16 cellular contexts compared by ENCODE assay signal in genomic region chr13:31773538-31773937, GRCh38. TPM values are rescaled to one million over a fixed set of nuclear protein-coding genes. Genes with fewer than 3 reads are reported as not detected.
DNase-seq lines count a peak whose midpoint lies in the region; ATAC-seq, FAIRE-seq and TF ChIP-seq lines count a peak whose summit lies in the region.
"Had no signal": no experiment of that assay in that cellular context is flagged by ENCODE, and none has a peak within 500 bp of the region (broad histone marks: within the 10 kb centered on the region; RNA-seq: fewer than 3 reads in every experiment).

No MANE protein-coding gene starts in this region.

- no peaks in the 10 kb centered on the region for H3K27me3 ChIP-seq in SK-N-SH (ENCODE audit: insufficient read depth)
- peaks cover 5 to 8% of the 10 kb centered on the region in 2 experiments for H3K27me3 ChIP-seq in endothelial cell of umbilical vein (ENCODE audit: control insufficient read depth in 2 of 2, insufficient read depth in 2 of 2, low read length in 2 of 2)
- peaks cover 10% of the 10 kb centered on the region; the same call in 1 of the 2 replicates for H3K27me3 ChIP-seq in PC-9 (ENCODE audit: insufficient read depth, low read depth)
- no peaks in the 10 kb centered on the region for H3K27me3 ChIP-seq in aorta (ENCODE audit: control insufficient read depth in 1 of 2, insufficient read depth in 2 of 2, low read length in 1 of 2)
- H3K27me3 ChIP-seq: upper lobe of left lung had no signal

- dilution Hi-C loops in endothelial cell of umbilical vein (cut with MboI; ENCODE audit: extremely low pct_ligation_motif_present, low sequenced_read_pairs), result no loop called here

- peaks cover 0 to 7% of the 10 kb centered on the region in 2 experiments; a peak in 2 of 4 replicates for H3K4me1 ChIP-seq in SK-N-SH (ENCODE audit: control insufficient read depth in 1 of 2, insufficient read depth in 2 of 2, low read depth in 1 of 2, low read length in 1 of 2)
- peaks cover 15% of the 10 kb centered on the region for H3K4me1 ChIP-seq in endothelial cell of umbilical vein (ENCODE audit: control insufficient read depth, extremely low read depth, insufficient read depth, low read length)
- H3K4me1 ChIP-seq in PC-9 (replicated peaks; ENCODE audit: insufficient read depth), result no peaks in the 10 kb centered on the region
- H3K4me1 ChIP-seq in aorta (ENCODE audit: control insufficient read depth in 1 of 2, insufficient read depth in 2 of 2, low read length in 2 of 2), result peaks cover 6% of the 10 kb centered on the region in 2 donors

- TF ChIP-seq EP300 in SK-N-SH (IDR thresholded peaks at IDR 0.05; ENCODE audit: borderline replicate concordance in 1 of 2, low read depth in 1 of 2, low read length in 1 of 2), result no peak

- no peaks in the 10 kb centered on the region for H3K79me2 ChIP-seq in SK-N-SH (ENCODE audit: insufficient read depth)
- no peaks in the 10 kb centered on the region for H3K79me2 ChIP-seq in endothelial cell of umbilical vein (ENCODE audit: control insufficient read depth, insufficient read depth, low read length)
- no peaks in the 10 kb centered on the region for H3K79me2 ChIP-seq in PC-9 (ENCODE audit: low read depth)

- H3F3A ChIP-seq in SK-N-SH (replicated peaks; ENCODE audit: insufficient read depth) (peaks cover 17% of the 10 kb centered on the region), PC-9 (ENCODE audit: insufficient read depth, low read depth) (no peaks in the 10 kb centered on the region)

- H3K4me2 ChIP-seq in SK-N-SH (peak overlapping the region; percentile 66), endothelial cell of umbilical vein (ENCODE audit: insufficient read depth, low read length) (peak overlapping the region; percentile 83), PC-9 (no peak overlapping the region)
- H3K4me2 ChIP-seq: KMS-11 had no signal

- no peaks in the 10 kb centered on the region for H4K20me1 ChIP-seq in SK-N-SH (ENCODE audit: insufficient read depth)
- no peaks in the 10 kb centered on the region for H4K20me1 ChIP-seq in endothelial cell of umbilical vein (replicated peaks; ENCODE audit: control insufficient read depth, extremely low read depth, insufficient read depth, low read length)
- no peaks in the 10 kb centered on the region for H4K20me1 ChIP-seq in PC-9 (ENCODE audit: insufficient read depth)

- BruUV-seq in endothelial cell of umbilical vein (replicated peaks; lab: Mats Ljungman, UMichigan) (no TSS peak), PC-9 (replicated peaks; lab: Mats Ljungman, UMichigan) (no TSS peak)

- no peaks in the 10 kb centered on the region for H3K9me3 ChIP-seq in SK-N-SH
- H3K9me3 ChIP-seq in endothelial cell of umbilical vein (replicated peaks; ENCODE audit: control insufficient read depth, insufficient read depth, low read length), result no peaks in the 10 kb centered on the region
- H3K9me3 ChIP-seq in PC-9 (ENCODE audit: insufficient read depth, low read depth), result no peaks in the 10 kb centered on the region
- no peaks in the 10 kb centered on the region for H3K9me3 ChIP-seq in aorta (ENCODE audit: control insufficient read depth, low read length)
- H3K9me3 ChIP-seq: upper lobe of left lung had no signal

- no peak for TF ChIP-seq POLR2A in endothelial cell of umbilical vein (IDR thresholded peaks at IDR 0.05; ENCODE audit: low read depth, low read length)

- POLR2A ChIA-PET in activated CD4-positive, alpha-beta T cell treated with anti-CD3 and anti-CD28 coated beads, Interleukin-2, amount 10 ng/mL, durations not matched to agents 7 days and 5 days (lab: Charles Lee), result no interaction called here
- POLR2A ChIA-PET in SK-N-SH (lab: Yijun Ruan, JAX) (no interaction called here), endothelial cell of umbilical vein (lab: Charles Lee) (no interaction called here), PC-9 (lab: Charles Lee; ENCODE audit: unreplicated experiment) (no interaction called here)

- CTCF ChIA-PET in activated CD4-positive, alpha-beta T cell treated with anti-CD3 and anti-CD28 coated beads, Interleukin-2, amount 10 ng/mL, durations not matched to agents 7 days and 5 days (lab: Charles Lee), result no interaction called here
- CTCF ChIA-PET in SK-N-SH (lab: Yijun Ruan, JAX) (interaction anchor here (1.2 kb wide), 1 partner anchor 349 kb away, joined by 4 read pairs; no protein-coding TSS in a partner anchor), endothelial cell of umbilical vein (lab: Charles Lee) (interaction anchor here (1.0 to 1.6 kb wide), 7 partner anchors 20 to 725 kb away, joined by 3 to 5 read pairs (median 3); no protein-coding TSS in a partner anchor), PC-9 (lab: Charles Lee) (no interaction called here)

- H3K4me3 Mint-ChIP-seq in activated CD4-positive, alpha-beta T cell treated with anti-CD3 and anti-CD28 coated beads, Interleukin-2, amount 10 ng/mL, durations not matched to agents 7 days and 5 days, result peak overlapping the region; percentile 15

- no peaks in the 10 kb centered on the region for H3K9me3 Mint-ChIP-seq in activated CD4-positive, alpha-beta T cell treated with anti-CD3 and anti-CD28 coated beads, Interleukin-2, amount 10 ng/mL, durations not matched to agents 7 days and 5 days

- H3K4me3 ChIP-seq in SK-N-SH (ENCODE audit: low read depth in 2 of 2, low read length in 1 of 2) (peak overlapping the region in 1 of 2 experiments; percentile 28; a peak in 1 of 4 replicates), endothelial cell of umbilical vein (replicated peaks in 1 of 3; ENCODE audit: insufficient read depth in 1 of 3, low read depth in 1 of 3, low read length in 3 of 3) (peak overlapping the region in 1 of 3 experiments; percentile 52), skeletal muscle cell (ENCODE audit: low read depth, low read length) (no peak overlapping the region), PC-9 (no peak overlapping the region), aorta (ENCODE audit: low read length in 2 of 2) (no peak overlapping the region)

- H3K4me1 Mint-ChIP-seq in activated CD4-positive, alpha-beta T cell treated with anti-CD3 and anti-CD28 coated beads, Interleukin-2, amount 10 ng/mL, durations not matched to agents 7 days and 5 days, result peaks cover 4% of the 10 kb centered on the region

- no peak for TF ChIP-seq RAD21 in SK-N-SH (IDR thresholded peaks at IDR 0.05; ENCODE audit: low read length)

- peaks cover 2% of the 10 kb centered on the region for H3K27me3 Mint-ChIP-seq in activated CD4-positive, alpha-beta T cell treated with anti-CD3 and anti-CD28 coated beads, Interleukin-2, amount 10 ng/mL, durations not matched to agents 7 days and 5 days

- no peak for DNase-seq in activated CD4-positive, alpha-beta T cell treated with anti-CD3 and anti-CD28 coated beads, Interleukin-2, amount 10 ng/mL, durations not matched to agents 7 days and 5 days
- no peak for DNase-seq in activated CD4-positive, alpha-beta T cell treated with anti-CD3 and anti-CD28 coated beads for 1 hour
- DNase-seq in SK-N-SH (no peak), endothelial cell of umbilical vein (ENCODE audit: low read depth, low spot score) (peak; percentile 56), skeletal muscle cell (ENCODE audit: low read depth) (peak; percentile 75), PC-9 (no peak), aorta (no peak)
- DNase-seq: activated gamma-delta T cell, posterior cingulate gyrus, upper lobe of left lung had no signal

- FAIRE-seq in endothelial cell of umbilical vein (lab: Jason Lieb, UNC), result no peak
- FAIRE-seq: G401.6, H1, RCC 7860 had no signal

- no peak overlapping the region for H3K27ac Mint-ChIP-seq in activated CD4-positive, alpha-beta T cell treated with anti-CD3 and anti-CD28 coated beads, Interleukin-2, amount 10 ng/mL, durations not matched to agents 7 days and 5 days

- no peaks in the 10 kb centered on the region for H3K9me1 ChIP-seq in endothelial cell of umbilical vein (replicated peaks; ENCODE audit: control insufficient read depth, extremely low read depth, insufficient read depth, low read length)

- no peaks in the 10 kb centered on the region for H3K36me3 ChIP-seq in SK-N-SH (replicated peaks in 1 of 2; ENCODE audit: control insufficient read depth in 1 of 2, insufficient read depth in 2 of 2, low read length in 1 of 2)
- no peaks in the 10 kb centered on the region for H3K36me3 ChIP-seq in endothelial cell of umbilical vein (ENCODE audit: control insufficient read depth in 2 of 2, extremely low read depth in 1 of 2, insufficient read depth in 2 of 2, low read length in 2 of 2)
- H3K36me3 ChIP-seq in PC-9 (ENCODE audit: low read depth), result no peaks in the 10 kb centered on the region
- no peaks in the 10 kb centered on the region for H3K36me3 ChIP-seq in aorta (ENCODE audit: control insufficient read depth in 1 of 2, insufficient read depth in 2 of 2, low read length in 1 of 2)
- H3K36me3 ChIP-seq: upper lobe of left lung had no signal

- ATAC-seq in aorta (ENCODE audit: low FRiP score) (no peak), GM19328 (IDR thresholded peaks at IDR 0.05; ENCODE audit: unreplicated experiment) (no peak)

- H2AFZ ChIP-seq in SK-N-SH (ENCODE audit: low read depth) (no peak overlapping the region; the same call in 1 of the 2 replicates), endothelial cell of umbilical vein (ENCODE audit: low read depth, low read length) (peak overlapping the region; percentile 59), PC-9 (no peak overlapping the region)

- 38% methylated on average over 4 of the region's 4 CpGs for WGBS in SK-N-SH (ENCODE audit: low lambda C conversion rate)
- WGBS in aorta, 2 donors, result 23 to 25% methylated on average over 4 of the region's 4 CpGs

- TF ChIP-seq CTCF in SK-N-SH (IDR thresholded peaks at IDR 0.05) (no peak), endothelial cell of umbilical vein (IDR thresholded peaks at IDR 0.05; ENCODE audit: extremely low read depth in 1 of 2, insufficient read depth in 1 of 2, low read depth in 1 of 2, low read length in 2 of 2) (no peak), PC-9 (conservative IDR thresholded peaks at IDR 0.05) (no peak)

- intact Hi-C loops in endothelial cell of umbilical vein (cut with micrococcal nuclease) (loop anchor here (2.0 kb wide), 1 partner anchor 19 kb away; no protein-coding TSS in a partner anchor), PC-9 (cut with micrococcal nuclease; ENCODE audit: unreplicated experiment) (no loop called here), aorta (cut with DNase I) (no loop called here)

- H3K9ac ChIP-seq in SK-N-SH (peak overlapping the region; percentile 43), endothelial cell of umbilical vein (replicated peaks; ENCODE audit: extremely low read depth, insufficient read depth, low read length) (peak overlapping the region; percentile 26)
- H3K9ac ChIP-seq: KMS-11 had no signal

- no peaks in the 10 kb centered on the region for H3K36me3 Mint-ChIP-seq in activated CD4-positive, alpha-beta T cell treated with anti-CD3 and anti-CD28 coated beads, Interleukin-2, amount 10 ng/mL, durations not matched to agents 7 days and 5 days (ENCODE audit: low read depth)

- H3K9me2 ChIP-seq in SK-N-SH (no peaks in the 10 kb centered on the region), PC-9 (ENCODE audit: insufficient read depth) (no peaks in the 10 kb centered on the region)

- H3K27ac ChIP-seq in SK-N-SH (ENCODE audit: low read depth in 2 of 2, low read length in 1 of 2) (peak overlapping the region in 1 of 2 experiments; percentile 82; a peak in 2 of 4 replicates), endothelial cell of umbilical vein (ENCODE audit: insufficient read depth, low read depth, low read length) (no peak overlapping the region), PC-9 (no peak overlapping the region), aorta (ENCODE audit: low read depth in 1 of 2, low read length in 2 of 2) (peak overlapping the region in 1 of 2 donors; percentile 44)
- H3K27ac ChIP-seq: KMS-11, upper lobe of left lung had no signal

RNA-seq across cellular contexts. Expression of gene RXFP2, which starts 34.2 kb away (rescaled TPM):
- not detected for total RNA-seq in activated CD4-positive, alpha-beta T cell treated with anti-CD3 and anti-CD28 coated beads, Interleukin-2, amount 10 ng/mL, durations not matched to agents 7 days and 5 days
- polyA plus RNA-seq in SK-N-SH (2012; rRNA removed) (not detected in 2 replicates), endothelial cell of umbilical vein (not detected in 2 replicates), aorta (not detected)
- polyA plus RNA-seq in SK-N-SH (2012; cell fraction: cytosol; rRNA removed), result not detected in 2 replicates
- not detected in 2 replicates for polyA plus RNA-seq in SK-N-SH (2012; cell fraction: nucleus; rRNA removed)
- total RNA-seq in endothelial cell of umbilical vein (not detected in 2 replicates), PC-9 (2021) (not detected in 2 replicates), aorta (not detected)
- not detected in 2 replicates for polyA plus RNA-seq in endothelial cell of umbilical vein (2011; cell fraction: cytosol; rRNA removed)
- not detected in 2 replicates for polyA plus RNA-seq in endothelial cell of umbilical vein (2011; cell fraction: nucleus; rRNA removed)
- not detected in 2 replicates for polyA plus RNA-seq in endothelial cell of umbilical vein (2012)
- polyA minus RNA-seq in endothelial cell of umbilical vein, result not detected in 2 replicates
- polyA minus RNA-seq in endothelial cell of umbilical vein (2011; cell fraction: cytosol; rRNA and poly(A)+ RNA removed), result not detected
- not detected in 2 replicates for polyA minus RNA-seq in endothelial cell of umbilical vein (2011; cell fraction: nucleus; rRNA and poly(A)+ RNA removed)
- total RNA-seq: A673, H1, upper lobe of left lung had no signal
- polyA plus RNA-seq: H1 had no signal

Comparison
In these comparisons a context has a peak if more than half of its experiments do, and no peak if none do; other contexts are left out.
1. DNase-seq: peak in endothelial cell of umbilical vein (single experiment) and skeletal muscle cell (single experiment); none in activated CD4-positive, alpha-beta T cell treated with anti-CD3 and anti-CD28 coated beads, Interleukin-2, amount 10 ng/mL, durations not matched to agents 7 days and 5 days (single experiment), activated CD4-positive, alpha-beta T cell treated with anti-CD3 and anti-CD28 coated beads for 1 hour (single experiment), SK-N-SH (single experiment), PC-9 (0 of 2) and aorta (0 of 2).
2. CTCF ChIA-PET loops: an anchor here in SK-N-SH (1.2 kb wide) and endothelial cell of umbilical vein (1.0 to 1.6 kb wide); none called in activated CD4-positive, alpha-beta T cell treated with anti-CD3 and anti-CD28 coated beads, Interleukin-2, amount 10 ng/mL, durations not matched to agents 7 days and 5 days and PC-9.